Comparison of ENCODE assay signal across 9 cellular contexts in genomic region chr20:24634855-24635254, GRCh38.
DNase-seq lines count a peak whose midpoint lies in the region; ATAC-seq, FAIRE-seq and TF ChIP-seq lines count a peak whose summit lies in the region.
"Had no signal": no experiment of that assay in that cellular context is flagged by ENCODE, and none has a peak within 500 bp of the region (broad histone marks: within the 10 kb centered on the region; RNA-seq: fewer than 3 reads in every experiment).

No MANE protein-coding gene starts in this region.

- POLR2A ChIA-PET in HepG2 (lab: Yijun Ruan, JAX), result no interaction called here

- H3K36me3 ChIP-seq in HepG2 (replicated peaks in 1 of 2; ENCODE audit: control insufficient read depth in 1 of 2, insufficient read depth in 2 of 2, low read length in 2 of 2) (no peaks in the 10 kb centered on the region), right lobe of liver (no peaks in the 10 kb centered on the region), hepatocyte (replicated peaks; ENCODE audit: insufficient read depth, low read depth) (no peaks in the 10 kb centered on the region)

- no peaks in the 10 kb centered on the region for H3K9me2 ChIP-seq in hepatocyte (replicated peaks; ENCODE audit: insufficient read depth)

- TF ChIP-seq POLR2A in HepG2 (IDR thresholded peaks at IDR 0.05; ENCODE audit: insufficient read depth in 1 of 2, low read depth in 2 of 2, low read length in 2 of 2) (no peak), right lobe of liver (IDR thresholded peaks at IDR 0.05) (no peak)

- no peaks in the 10 kb centered on the region for H3K9me3 ChIP-seq in HepG2 (ENCODE audit: low read length)
- no peaks in the 10 kb centered on the region for H3K9me3 ChIP-seq in right lobe of liver
- no peaks in the 10 kb centered on the region for H3K9me3 ChIP-seq in hepatocyte (ENCODE audit: low read depth)

- TF ChIP-seq CTCF in HepG2 (CRISPR knock-in tag; IDR thresholded peaks at IDR 0.05), result no peak
- TF ChIP-seq CTCF in right lobe of liver (IDR thresholded peaks at IDR 0.05), result no peak
- no peak for TF ChIP-seq CTCF in hepatocyte (IDR thresholded peaks at IDR 0.05; ENCODE audit: poor library complexity)

- FAIRE-seq in HepG2 (lab: Jason Lieb, UNC), result no peak

- TF ChIP-seq RAD21 in HepG2 (CRISPR knock-in tag; IDR thresholded peaks at IDR 0.05), result no peak

- TF ChIP-seq EP300 in HepG2 (IDR thresholded peaks at IDR 0.05; ENCODE audit: low read depth in 2 of 2, low read length in 2 of 2) (no peak), HepG2 (CRISPR knock-in tag; IDR thresholded peaks at IDR 0.05; ENCODE audit: borderline replicate concordance) (no peak)

- H3K4me1 ChIP-seq in HepG2 (ENCODE audit: insufficient read depth, low read length) (no peaks in the 10 kb centered on the region), right lobe of liver (no peaks in the 10 kb centered on the region), hepatocyte (ENCODE audit: insufficient read depth) (no peaks in the 10 kb centered on the region)

- peak; percentile 83 for ATAC-seq in HepG2
- ATAC-seq in right lobe of liver, result no peak
- ATAC-seq in GM21515 (IDR thresholded peaks at IDR 0.05; ENCODE audit: unreplicated experiment), result no peak
- ATAC-seq in GM18858 (IDR thresholded peaks at IDR 0.05; ENCODE audit: unreplicated experiment), result no peak

- no peak overlapping the region for H2AFZ ChIP-seq in HepG2 (ENCODE audit: low read length)
- H2AFZ ChIP-seq in hepatocyte, result no peak overlapping the region

- H3K27ac ChIP-seq in HepG2 (ENCODE audit: extremely low read length, insufficient read depth, low read length) (no peak overlapping the region), right lobe of liver (no peak overlapping the region), hepatocyte (no peak overlapping the region)

- BruUV-seq in HepG2 (replicated peaks; lab: Mats Ljungman, UMichigan), result no TSS peak

- H3K79me2 ChIP-seq in HepG2 (ENCODE audit: insufficient read depth, low read length) (no peaks in the 10 kb centered on the region), hepatocyte (no peaks in the 10 kb centered on the region)

- 24% methylated on average over 9 of the region's 9 CpGs for WGBS in HepG2 (ENCODE audit: low lambda C conversion rate)
- WGBS in right lobe of liver (ENCODE audit: insufficient coverage, low coverage, low lambda C conversion rate, missing lambda C conversion rate), result 48% methylated on average over 3 of the region's 9 CpGs
- 49% methylated on average over 9 of the region's 9 CpGs for WGBS in hepatocyte (ENCODE audit: low lambda C conversion rate, missing lambda C conversion rate)

- H3K4me2 ChIP-seq in HepG2 (ENCODE audit: low read depth, low read length) (0 out of 2 replicates have a peak overlapping the region, but pooled peaks have one; percentile 8), hepatocyte (peak overlapping the region; percentile 40)

- CTCF ChIA-PET in HepG2 (lab: Yijun Ruan, JAX; ENCODE audit: low intra/inter-chr PET ratio, low total read pairs), result no interaction called here

- H3K9ac ChIP-seq in HepG2 (ENCODE audit: insufficient read depth, low read depth, low read length), result no peak overlapping the region

- intact Hi-C loops in HepG2 (cut with micrococcal nuclease; ENCODE audit: unreplicated experiment) (no loop called here), right lobe of liver (cut with DNase I) (no loop called here)

- no peaks in the 10 kb centered on the region for H4K20me1 ChIP-seq in HepG2 (ENCODE audit: insufficient read depth, low read length)
- no peaks in the 10 kb centered on the region for H4K20me1 ChIP-seq in hepatocyte (ENCODE audit: insufficient read depth, poor library complexity, severe bottlenecking)

- DNase-seq in HepG2 (ENCODE audit: low spot score) (peak; percentile 42), right lobe of liver (no peak), amniotic epithelial cell (ENCODE audit: low read depth) (peak; percentile 79), hepatocyte (ENCODE audit: low spot score) (peak; percentile 68), NCI-H446 treated with DMSO at 0.1 percent for 48 hours (lab: John Stamatoyannopoulos, UW) (no peak), GM19240 (ENCODE audit: insufficient read length, low spot score) (no peak)
- DNase-seq: activated naive CD8-positive, alpha-beta T cell treated with anti-CD3 and anti-CD28 coated beads, Interleukin-2, amount 10 ng/mL, durations not matched to agents 7 days and 5 days had no signal

- H3K4me3 ChIP-seq in HepG2 (replicated peaks in 1 of 3; ENCODE audit: insufficient read depth in 1 of 3, low read depth in 2 of 3, low read length in 3 of 3) (no peak overlapping the region), right lobe of liver (no peak overlapping the region), hepatocyte (no peak overlapping the region)

- peaks cover 0 to 15% of the 10 kb centered on the region in 2 experiments; a peak in 2 of 5 replicates for H3K27me3 ChIP-seq in HepG2 (ENCODE audit: control insufficient read depth in 1 of 2, insufficient read depth in 2 of 2, low read length in 2 of 2)
- H3K27me3 ChIP-seq in right lobe of liver, result no peaks in the 10 kb centered on the region
- H3K27me3 ChIP-seq in hepatocyte, result no peaks in the 10 kb centered on the region

- in situ Hi-C loops in HepG2 (cut with HindIII; ENCODE audit: extremely low pct_ligation_motif_present, low pct_unique_long_range_greater_than_20kb), result loop anchor here (10.0 kb wide), 1 partner anchor 60 kb away; no protein-coding TSS in a partner anchor

TF ChIP-seq in HepG2, 621 proteins besides CTCF, POLR2A, EP300 and RAD21:
- TF ChIP-seq ZNF12 (CRISPR knock-in tag; IDR thresholded peaks at IDR 0.05), result peak; percentile 39; the same call in 1 of the 2 replicates
- no peak for TF ChIP-seq MTF2 (CRISPR knock-in tag; IDR thresholded peaks at IDR 0.05; ENCODE audit: borderline replicate concordance)
- no peak for TF ChIP-seq KAT7 (CRISPR knock-in tag; IDR thresholded peaks at IDR 0.05; ENCODE audit: borderline replicate concordance)
- peak; percentile 91 for TF ChIP-seq MAFG (CRISPR knock-in tag; IDR thresholded peaks at IDR 0.05)
- TF ChIP-seq TSC22D2 (CRISPR knock-in tag; IDR thresholded peaks at IDR 0.05; ENCODE audit: borderline replicate concordance), result no peak
- peak; percentile 63 to 91 for TF ChIP-seq MAFK (conservative IDR thresholded peaks at IDR 0.05 in 1 of 2, IDR thresholded peaks at IDR 0.05 in 1 of 2; ENCODE audit: low read length in 2 of 2)
- TF ChIP-seq ZNF274 (CRISPR knock-in tag; IDR thresholded peaks at IDR 0.05), result no peak
- TF ChIP-seq NFE2L2 (IDR thresholded peaks at IDR 0.05; ENCODE audit: low read length), result peak; percentile 93
- TF ChIP-seq PHF21A (CRISPR knock-in tag; IDR thresholded peaks at IDR 0.05), result no peak
- TF ChIP-seq FOSL2 (CRISPR knock-in tag; IDR thresholded peaks at IDR 0.05), result peak; percentile 48
- no peak for TF ChIP-seq DDIT3 (CRISPR knock-in tag; IDR thresholded peaks at IDR 0.05)
- no peak for TF ChIP-seq ZNF792 (CRISPR knock-in tag; IDR thresholded peaks at IDR 0.05)
- TF ChIP-seq MAFF (IDR thresholded peaks at IDR 0.05; ENCODE audit: low read depth, low read length), result peak; percentile 67
- TF ChIP-seq KMT2A (CRISPR knock-in tag; IDR thresholded peaks at IDR 0.05), result no peak
- no peak for TF ChIP-seq CHD2 (IDR thresholded peaks at IDR 0.05; ENCODE audit: low read depth, low read length)
- peak; percentile 79; the same call in 1 of the 2 replicates for TF ChIP-seq NFE2 (CRISPR knock-in tag; IDR thresholded peaks at IDR 0.05)
- TF ChIP-seq KDM2A (CRISPR knock-in tag; IDR thresholded peaks at IDR 0.05; ENCODE audit: borderline replicate concordance, low read depth), result 0 out of 2 replicates have a peak, but pooled peaks have one; percentile 34
- TF ChIP-seq ZNF510 (CRISPR knock-in tag; IDR thresholded peaks at IDR 0.05; ENCODE audit: low read depth), result no peak
- TF ChIP-seq XRCC5 (optimal IDR thresholded peaks at IDR 0.05; ENCODE audit: low read length), result peak; percentile 35

Comparison
In these comparisons a context has a peak if more than half of its experiments do, and no peak if none do; other contexts are left out.
1. DNase-seq: peak in HepG2 (single experiment), amniotic epithelial cell (single experiment) and hepatocyte (single experiment); none in right lobe of liver (0 of 3), NCI-H446 treated with DMSO at 0.1 percent for 48 hours (single experiment) and GM19240 (single experiment).